In the genomic region with DNA sequence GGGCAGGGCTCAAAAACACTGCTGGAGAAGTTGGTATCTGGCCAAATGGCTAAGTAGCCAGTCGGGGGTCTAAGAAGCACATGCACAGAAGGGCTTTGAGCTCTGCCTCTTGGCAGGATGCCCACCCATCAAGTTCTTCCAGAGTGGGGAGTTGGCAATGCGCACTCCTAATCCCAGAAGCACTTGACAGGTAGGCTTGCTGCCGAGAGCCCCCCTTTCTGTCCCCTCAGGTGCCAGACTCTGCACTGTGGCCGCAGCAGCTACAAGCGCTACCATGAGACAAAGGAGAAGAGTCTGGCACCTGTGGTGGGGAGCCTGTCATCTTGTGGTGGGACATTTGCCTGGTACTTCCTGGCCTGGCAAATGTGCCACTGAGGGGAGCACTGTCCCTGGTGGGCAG, we compare ENCODE assay signal across 12 cellular contexts.
DNase-seq lines count a peak whose midpoint lies in the region; ATAC-seq and TF ChIP-seq lines count a peak whose summit lies in the region.
"Had no signal": no experiment of that assay in that cellular context is flagged by ENCODE, and none has a peak within 500 bp of the region (broad histone marks: within the 10 kb centered on the region; RNA-seq: fewer than 3 reads in every experiment).

No MANE protein-coding gene starts in this region.

- H3K4me1 ChIP-seq in vagina = no peaks in the 10 kb centered on the region

- TF ChIP-seq POLR2A in vagina (IDR thresholded peaks at IDR 0.05) = no peak

- H3K27ac ChIP-seq in vagina = no peak overlapping the region
- H3K27ac ChIP-seq: skin epidermis had no signal

- no peak overlapping the region for H3K27ac Mint-ChIP-seq in activated T-cell treated with anti-CD3 and anti-CD28 coated beads, Interleukin-2, amount 50 U/mL, for 72 hours
- no peak overlapping the region for H3K27ac Mint-ChIP-seq in activated CD8-positive, alpha-beta T cell treated with anti-CD3 and anti-CD28 coated beads for 36 hours

- peaks cover 40% of the 10 kb centered on the region for H3K4me1 Mint-ChIP-seq in activated T-cell treated with anti-CD3 and anti-CD28 coated beads, Interleukin-2, amount 50 U/mL, for 72 hours (ENCODE audit: low read depth)
- peaks cover 29% of the 10 kb centered on the region for H3K4me1 Mint-ChIP-seq in activated T-cell treated with anti-CD3 and anti-CD28 coated beads, Interleukin-2, amount 50 U/mL, for 4 hours (ENCODE audit: low read depth)
- H3K4me1 Mint-ChIP-seq in activated CD8-positive, alpha-beta T cell treated with anti-CD3 and anti-CD28 coated beads for 36 hours (ENCODE audit: low read depth) = peaks cover 26% of the 10 kb centered on the region

- no peak for DNase-seq in activated T-cell treated with anti-CD3 and anti-CD28 coated beads, Interleukin-2, amount 50 U/mL, for 72 hours
- no peak for DNase-seq in activated T-cell treated with anti-CD3 and anti-CD28 coated beads, Interleukin-2, amount 50 U/mL, for 4 hours
- peak; percentile 69 to 83 for DNase-seq in NCI-H2081 (lab: John Stamatoyannopoulos, UW)
- peak; percentile 7 for DNase-seq in activated CD8-positive, alpha-beta T cell treated with anti-CD3 and anti-CD28 coated beads for 36 hours
- DNase-seq in stimulated activated naive CD8-positive, alpha-beta T cell treated with anti-CD3 and anti-CD28 coated beads, Interleukin-15, Interleukin-2, amounts not matched to agents 100 U/mL and 50 U/mL, for 24 hours = no peak
- DNase-seq in vagina (ENCODE audit: extremely low spot score in 2 of 2) = no peak
- no peak for DNase-seq in stimulated activated CD4-positive, alpha-beta T cell treated with anti-CD3 and anti-CD28 coated beads, Interleukin-4, amount 100 ng/mL, for 4 hours
- DNase-seq: activated naive CD4-positive, alpha-beta T cell treated with anti-CD3 and anti-CD28 coated beads, Interleukin-2, amount 50 U/mL, for 16 hours; mesenchymal stem cell had no signal

- no peaks in the 10 kb centered on the region for H3K9me3 ChIP-seq in vagina

- no peaks in the 10 kb centered on the region for H3K27me3 ChIP-seq in vagina

- H3K36me3 ChIP-seq in vagina = no peaks in the 10 kb centered on the region

- no peaks in the 10 kb centered on the region for H3K9me3 Mint-ChIP-seq in activated T-cell treated with anti-CD3 and anti-CD28 coated beads, Interleukin-2, amount 50 U/mL, for 72 hours
- no peaks in the 10 kb centered on the region for H3K9me3 Mint-ChIP-seq in activated T-cell treated with anti-CD3 and anti-CD28 coated beads, Interleukin-2, amount 50 U/mL, for 4 hours
- no peaks in the 10 kb centered on the region for H3K9me3 Mint-ChIP-seq in activated CD8-positive, alpha-beta T cell treated with anti-CD3 and anti-CD28 coated beads for 36 hours

- CTCF ChIA-PET in activated CD8-positive, alpha-beta T cell treated with anti-CD3 and anti-CD28 coated beads for 36 hours (lab: Charles Lee) = no interaction called here

- intact Hi-C loops in activated CD8-positive, alpha-beta T cell treated with anti-CD3 and anti-CD28 coated beads for 36 hours (cut with micrococcal nuclease) = no loop called here
- intact Hi-C loops in vagina (cut with DNase I) = no loop called here

- H3K36me3 Mint-ChIP-seq in activated T-cell treated with anti-CD3 and anti-CD28 coated beads, Interleukin-2, amount 50 U/mL, for 72 hours (ENCODE audit: insufficient read depth in 2 of 2) = no peaks in the 10 kb centered on the region
- H3K36me3 Mint-ChIP-seq in activated T-cell treated with anti-CD3 and anti-CD28 coated beads, Interleukin-2, amount 50 U/mL, for 4 hours (ENCODE audit: insufficient read depth) = no peaks in the 10 kb centered on the region
- no peaks in the 10 kb centered on the region for H3K36me3 Mint-ChIP-seq in activated CD8-positive, alpha-beta T cell treated with anti-CD3 and anti-CD28 coated beads for 36 hours (ENCODE audit: low read depth)

- peak; percentile 27 to 46 for ATAC-seq in activated T-cell treated with anti-CD3 and anti-CD28 coated beads, Interleukin-2, amount 50 U/mL, for 72 hours (replicated peaks in 1 of 2)
- no peak for ATAC-seq in activated T-cell treated with anti-CD3 and anti-CD28 coated beads, Interleukin-2, amount 50 U/mL, for 4 hours
- no peak for ATAC-seq in activated CD8-positive, alpha-beta T cell treated with anti-CD3 and anti-CD28 coated beads for 36 hours
- ATAC-seq in stimulated activated naive CD8-positive, alpha-beta T cell treated with anti-CD3 and anti-CD28 coated beads, Interleukin-15, Interleukin-2, amounts not matched to agents 100 U/mL and 50 U/mL, for 24 hours = peak; percentile 5
- no peak for ATAC-seq in GM19023 (IDR thresholded peaks at IDR 0.05; ENCODE audit: unreplicated experiment)
- ATAC-seq: GM12878 had no signal

- no peak for TF ChIP-seq CTCF in activated CD8-positive, alpha-beta T cell treated with anti-CD3 and anti-CD28 coated beads for 36 hours (IDR thresholded peaks at IDR 0.05)
- TF ChIP-seq CTCF in vagina (IDR thresholded peaks at IDR 0.05) = no peak

- H3K27me3 Mint-ChIP-seq in activated T-cell treated with anti-CD3 and anti-CD28 coated beads, Interleukin-2, amount 50 U/mL, for 72 hours (ENCODE audit: low read depth) = no peaks in the 10 kb centered on the region
- H3K27me3 Mint-ChIP-seq in activated T-cell treated with anti-CD3 and anti-CD28 coated beads, Interleukin-2, amount 50 U/mL, for 4 hours (ENCODE audit: low read depth) = no peaks in the 10 kb centered on the region
- no peaks in the 10 kb centered on the region for H3K27me3 Mint-ChIP-seq in activated CD8-positive, alpha-beta T cell treated with anti-CD3 and anti-CD28 coated beads for 36 hours

- POLR2A ChIA-PET in activated CD8-positive, alpha-beta T cell treated with anti-CD3 and anti-CD28 coated beads for 36 hours (lab: Charles Lee) = no interaction called here

- no peak overlapping the region for H3K4me3 ChIP-seq in vagina
- H3K4me3 ChIP-seq: GM12878 had no signal

- H3K4me3 Mint-ChIP-seq in activated T-cell treated with anti-CD3 and anti-CD28 coated beads, Interleukin-2, amount 50 U/mL, for 72 hours = no peak overlapping the region
- no peak overlapping the region for H3K4me3 Mint-ChIP-seq in activated T-cell treated with anti-CD3 and anti-CD28 coated beads, Interleukin-2, amount 50 U/mL, for 4 hours
- H3K4me3 Mint-ChIP-seq in activated CD8-positive, alpha-beta T cell treated with anti-CD3 and anti-CD28 coated beads for 36 hours = no peak overlapping the region

Comparison
In these comparisons a context has a peak if more than half of its experiments do, and no peak if none do; other contexts are left out.
1. ATAC-seq: peak in activated T-cell treated with anti-CD3 and anti-CD28 coated beads, Interleukin-2, amount 50 U/mL, for 72 hours (2 of 2) and stimulated activated naive CD8-positive, alpha-beta T cell treated with anti-CD3 and anti-CD28 coated beads, Interleukin-15, Interleukin-2, amounts not matched to agents 100 U/mL and 50 U/mL, for 24 hours (single experiment); none in activated T-cell treated with anti-CD3 and anti-CD28 coated beads, Interleukin-2, amount 50 U/mL, for 4 hours (0 of 2), activated CD8-positive, alpha-beta T cell treated with anti-CD3 and anti-CD28 coated beads for 36 hours (single experiment) and GM19023 (single experiment).
2. DNase-seq: peak in NCI-H2081 (2 of 2) and activated CD8-positive, alpha-beta T cell treated with anti-CD3 and anti-CD28 coated beads for 36 hours (single experiment); none in activated T-cell treated with anti-CD3 and anti-CD28 coated beads, Interleukin-2, amount 50 U/mL, for 72 hours (0 of 2), activated T-cell treated with anti-CD3 and anti-CD28 coated beads, Interleukin-2, amount 50 U/mL, for 4 hours (single experiment), stimulated activated naive CD8-positive, alpha-beta T cell treated with anti-CD3 and anti-CD28 coated beads, Interleukin-15, Interleukin-2, amounts not matched to agents 100 U/mL and 50 U/mL, for 24 hours (single experiment), vagina (0 of 2) and stimulated activated CD4-positive, alpha-beta T cell treated with anti-CD3 and anti-CD28 coated beads, Interleukin-4, amount 100 ng/mL, for 4 hours (0 of 2).